ENCODE assay signal across 8 cellular contexts in the genomic region with DNA sequence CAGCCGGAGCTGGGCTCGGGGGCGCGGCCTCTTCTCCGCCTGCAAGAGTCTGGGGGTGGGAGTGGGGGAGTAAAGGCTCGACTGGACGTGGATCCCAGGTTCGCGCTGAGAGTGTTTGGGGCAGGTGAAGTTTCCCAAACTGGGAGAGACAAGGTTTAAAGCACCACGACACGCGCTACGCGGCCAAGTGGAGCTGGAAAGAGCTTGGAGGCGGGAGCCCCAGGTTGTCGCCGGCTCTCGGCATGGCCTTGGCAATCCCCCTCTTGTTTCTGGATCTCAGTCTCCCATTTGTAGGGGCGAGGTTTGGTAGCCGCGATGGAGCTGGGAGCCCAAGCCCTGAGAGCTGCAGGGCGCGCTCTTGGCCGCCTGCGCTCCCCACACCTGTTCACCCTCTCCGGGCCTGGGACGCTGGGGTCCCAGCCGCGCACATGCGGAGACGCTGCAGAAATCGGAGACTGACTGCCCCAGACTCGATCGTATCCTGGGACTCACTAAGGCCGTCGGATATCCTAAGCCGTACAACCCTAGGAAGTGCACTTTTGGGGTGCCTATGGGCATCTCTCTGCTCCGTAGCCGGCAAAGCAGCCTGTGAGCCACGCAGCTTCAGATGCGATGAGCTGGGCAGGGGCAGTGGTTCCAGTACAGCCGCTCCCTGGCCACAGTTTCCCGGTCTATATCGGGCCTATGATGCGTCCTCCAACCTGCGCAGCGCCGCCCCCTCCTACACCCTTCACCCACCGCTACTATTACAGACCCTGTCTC. TPM values are rescaled to one million over a fixed set of nuclear protein-coding genes. Genes with fewer than 3 reads are reported as not detected.
DNase-seq lines count a peak whose midpoint lies in the region; ATAC-seq and FAIRE-seq lines count a peak whose summit lies in the region.

No MANE protein-coding gene starts in this region.

- DNase-seq in COLO668 (lab: John Stamatoyannopoulos, UW; ENCODE audit: unreplicated experiment), result peak; percentile 51
- no peak for DNase-seq in activated naive CD8-positive, alpha-beta T cell treated with anti-CD3 and anti-CD28 coated beads, Interleukin-2, amount 50 U/mL, for 24 hours
- no peak for DNase-seq in HTR-8/SVneo (ENCODE audit: insufficient read length, low spot score)
- no peak for DNase-seq in ACHN

- no peaks in the 10 kb centered on the region for H3K9me3 Mint-ChIP-seq in activated naive CD8-positive, alpha-beta T cell treated with anti-CD3 and anti-CD28 coated beads, Interleukin-2, amount 50 U/mL, for 24 hours

- no peaks in the 10 kb centered on the region for H3K36me3 Mint-ChIP-seq in activated naive CD8-positive, alpha-beta T cell treated with anti-CD3 and anti-CD28 coated beads, Interleukin-2, amount 50 U/mL, for 24 hours (ENCODE audit: low read depth)

- H3K4me3 Mint-ChIP-seq in activated naive CD8-positive, alpha-beta T cell treated with anti-CD3 and anti-CD28 coated beads, Interleukin-2, amount 50 U/mL, for 24 hours, result peak overlapping the region; percentile 68

- peaks cover 48% of the 10 kb centered on the region for H3K27me3 Mint-ChIP-seq in activated naive CD8-positive, alpha-beta T cell treated with anti-CD3 and anti-CD28 coated beads, Interleukin-2, amount 50 U/mL, for 24 hours

- H3K36me3 ChIP-seq in iPS-18a (ENCODE audit: control insufficient read depth, low read depth, low read length) (no peaks in the 10 kb centered on the region), skeletal muscle tissue (ENCODE audit: control insufficient read depth in 3 of 3, insufficient read depth in 3 of 3, low read length in 3 of 3) (no peaks in the 10 kb centered on the region)

- peaks cover 76% of the 10 kb centered on the region for H3K27me3 ChIP-seq in iPS-18a (ENCODE audit: control insufficient read depth, insufficient read depth, low read length)
- no peaks in the 10 kb centered on the region for H3K27me3 ChIP-seq in skeletal muscle tissue (ENCODE audit: control insufficient read depth in 3 of 3, insufficient read depth in 3 of 3, low read length in 3 of 3)

- no peak overlapping the region for H3K27ac Mint-ChIP-seq in activated naive CD8-positive, alpha-beta T cell treated with anti-CD3 and anti-CD28 coated beads, Interleukin-2, amount 50 U/mL, for 24 hours

- H3K9ac ChIP-seq in iPS-18a (ENCODE audit: low read length) (no peak overlapping the region), skeletal muscle tissue (ENCODE audit: low read depth in 1 of 3, low read length in 3 of 3) (peak overlapping the region; percentile 89 to 98 (median 92))

- ATAC-seq in HG02981 (IDR thresholded peaks at IDR 0.05; ENCODE audit: unreplicated experiment) (peak; percentile 22), HG03095 (IDR thresholded peaks at IDR 0.05; ENCODE audit: unreplicated experiment) (no peak)
- peak; percentile 9 for ATAC-seq in activated naive CD8-positive, alpha-beta T cell treated with anti-CD3 and anti-CD28 coated beads, Interleukin-2, amount 50 U/mL, for 24 hours

- peak overlapping the region; percentile 58 for H3K4me3 ChIP-seq in iPS-18a (ENCODE audit: low read length)
- peak overlapping the region; percentile 82 to 92 (median 87) for H3K4me3 ChIP-seq in skeletal muscle tissue (ENCODE audit: low read length in 3 of 3)

- no peaks in the 10 kb centered on the region for H3K4me1 ChIP-seq in iPS-18a (ENCODE audit: control insufficient read depth, low read depth, low read length)
- H3K4me1 ChIP-seq in skeletal muscle tissue (ENCODE audit: control insufficient read depth in 3 of 3, insufficient read depth in 3 of 3, low read length in 3 of 3), result peaks cover 41 to 54% (median 49%) of the 10 kb centered on the region in 3 donors

- no peak for FAIRE-seq in HTR-8/SVneo (lab: Jason Lieb, UNC)

- in situ Hi-C loops in ACHN (cut with HindIII; ENCODE audit: low pct_ligation_motif_present, low pct_unique_long_range_greater_than_20kb, low sequenced_read_pairs), result no loop called here

- H3K9me3 ChIP-seq in iPS-18a (ENCODE audit: control insufficient read depth, low read depth, low read length) (no peaks in the 10 kb centered on the region), skeletal muscle tissue (ENCODE audit: control insufficient read depth in 3 of 3, low read length in 3 of 3) (no peaks in the 10 kb centered on the region)

- H3K4me1 Mint-ChIP-seq in activated naive CD8-positive, alpha-beta T cell treated with anti-CD3 and anti-CD28 coated beads, Interleukin-2, amount 50 U/mL, for 24 hours, result peaks cover 18% of the 10 kb centered on the region

- no peak overlapping the region for H3K27ac ChIP-seq in iPS-18a (ENCODE audit: low read length)
- H3K27ac ChIP-seq in skeletal muscle tissue (ENCODE audit: low read depth, low read length), result peak overlapping the region; percentile 95

RNA-seq across cellular contexts. Expression of gene TMOD1, which starts 0.9 kb away (rescaled TPM):
- total RNA-seq in skeletal muscle tissue, result 45.9 TPM
